21 cellular contexts compared by ENCODE assay signal in genomic region chr18:76957384-76958355, GRCh38.
DNase-seq lines count a peak whose midpoint lies in the region; ATAC-seq and TF ChIP-seq lines count a peak whose summit lies in the region.
"Had no signal": no experiment of that assay in that cellular context is flagged by ENCODE, and none has a peak within 500 bp of the region (broad histone marks: within the 10 kb centered on the region; RNA-seq: fewer than 3 reads in every experiment).

No MANE protein-coding gene starts in this region.

- H3K27ac Mint-ChIP-seq in activated naive CD8-positive, alpha-beta T cell treated with anti-CD3 and anti-CD28 coated beads, Interleukin-2, amount 10 ng/mL, durations not matched to agents 7 days and 5 days: peak overlapping the region; percentile 26
- no peak overlapping the region for H3K27ac Mint-ChIP-seq in activated naive CD8-positive, alpha-beta T cell treated with anti-CD3 and anti-CD28 coated beads for 36 hours
- H3K27ac Mint-ChIP-seq in natural killer cell: peak overlapping the region in 1 of 2 donors; percentile 56
- H3K27ac Mint-ChIP-seq: activated naive CD4-positive, alpha-beta T cell treated with anti-CD3 and anti-CD28 coated beads, Interleukin-2, amount 50 U/mL, for 24 hours had no signal

- no peak overlapping the region for H3K4me3 Mint-ChIP-seq in activated naive CD8-positive, alpha-beta T cell treated with anti-CD3 and anti-CD28 coated beads, Interleukin-2, amount 10 ng/mL, durations not matched to agents 7 days and 5 days
- H3K4me3 Mint-ChIP-seq in activated naive CD8-positive, alpha-beta T cell treated with anti-CD3 and anti-CD28 coated beads for 36 hours: no peak overlapping the region
- peak overlapping the region; percentile 18 for H3K4me3 Mint-ChIP-seq in natural killer cell
- H3K4me3 Mint-ChIP-seq: activated naive CD4-positive, alpha-beta T cell treated with anti-CD3 and anti-CD28 coated beads, Interleukin-2, amount 50 U/mL, for 24 hours; brain had no signal

- no peaks in the 10 kb centered on the region for H3K27me3 Mint-ChIP-seq in activated naive CD8-positive, alpha-beta T cell treated with anti-CD3 and anti-CD28 coated beads, Interleukin-2, amount 10 ng/mL, durations not matched to agents 7 days and 5 days
- H3K27me3 Mint-ChIP-seq in activated naive CD8-positive, alpha-beta T cell treated with anti-CD3 and anti-CD28 coated beads for 36 hours: no peaks in the 10 kb centered on the region
- H3K27me3 Mint-ChIP-seq in natural killer cell (ENCODE audit: low read depth in 2 of 2): no peaks in the 10 kb centered on the region
- H3K27me3 Mint-ChIP-seq: activated naive CD4-positive, alpha-beta T cell treated with anti-CD3 and anti-CD28 coated beads, Interleukin-2, amount 50 U/mL, for 24 hours; brain had no signal

- ATAC-seq in activated naive CD8-positive, alpha-beta T cell treated with anti-CD3 and anti-CD28 coated beads, Interleukin-2, amount 10 ng/mL, durations not matched to agents 7 days and 5 days (ENCODE audit: low read depth): no peak
- ATAC-seq in natural killer cell: no peak

- H3K36me3 ChIP-seq in H7 (replicated peaks; ENCODE audit: control insufficient read depth, insufficient read depth, low read length): peaks cover 4% of the 10 kb centered on the region
- H3K36me3 ChIP-seq: SJCRH30 had no signal

- POLR2A ChIA-PET in activated naive CD8-positive, alpha-beta T cell treated with anti-CD3 and anti-CD28 coated beads, Interleukin-2, amount 10 ng/mL, durations not matched to agents 7 days and 5 days (lab: Charles Lee): no interaction called here

- no peak for TF ChIP-seq CTCF in natural killer cell (IDR thresholded peaks at IDR 0.05)

- peaks cover 4% of the 10 kb centered on the region for H3K4me1 Mint-ChIP-seq in activated naive CD8-positive, alpha-beta T cell treated with anti-CD3 and anti-CD28 coated beads, Interleukin-2, amount 10 ng/mL, durations not matched to agents 7 days and 5 days
- H3K4me1 Mint-ChIP-seq in activated naive CD8-positive, alpha-beta T cell treated with anti-CD3 and anti-CD28 coated beads for 36 hours: no peaks in the 10 kb centered on the region
- peaks cover 19 to 22% of the 10 kb centered on the region in 2 donors for H3K4me1 Mint-ChIP-seq in natural killer cell

- no peaks in the 10 kb centered on the region for H3K9me3 Mint-ChIP-seq in activated naive CD8-positive, alpha-beta T cell treated with anti-CD3 and anti-CD28 coated beads, Interleukin-2, amount 10 ng/mL, durations not matched to agents 7 days and 5 days
- no peaks in the 10 kb centered on the region for H3K9me3 Mint-ChIP-seq in activated naive CD8-positive, alpha-beta T cell treated with anti-CD3 and anti-CD28 coated beads for 36 hours
- no peaks in the 10 kb centered on the region for H3K9me3 Mint-ChIP-seq in natural killer cell

- no peak overlapping the region for H3K4me3 ChIP-seq in H7 (ENCODE audit: insufficient read depth, low read depth, low read length)
- H3K4me3 ChIP-seq: PC-9, right atrium auricular region, SJCRH30 had no signal

- H3K27me3 ChIP-seq in H7 (ENCODE audit: control insufficient read depth, insufficient read depth, low read length): no peaks in the 10 kb centered on the region
- H3K27me3 ChIP-seq: neutrophil, right atrium auricular region, SJCRH30 had no signal

- peaks cover 35% of the 10 kb centered on the region for H3K36me3 Mint-ChIP-seq in activated naive CD8-positive, alpha-beta T cell treated with anti-CD3 and anti-CD28 coated beads, Interleukin-2, amount 10 ng/mL, durations not matched to agents 7 days and 5 days
- peaks cover 40% of the 10 kb centered on the region for H3K36me3 Mint-ChIP-seq in activated naive CD8-positive, alpha-beta T cell treated with anti-CD3 and anti-CD28 coated beads for 36 hours
- H3K36me3 Mint-ChIP-seq in natural killer cell: peaks cover 29% of the 10 kb centered on the region

- no peak for DNase-seq in activated naive CD8-positive, alpha-beta T cell treated with anti-CD3 and anti-CD28 coated beads, Interleukin-2, amount 10 ng/mL, durations not matched to agents 7 days and 5 days
- DNase-seq in activated naive CD8-positive, alpha-beta T cell treated with anti-CD3 and anti-CD28 coated beads for 36 hours: no peak
- DNase-seq in amniotic epithelial cell (ENCODE audit: low read depth) (peak; percentile 59), natural killer cell (no peak), NCI-H2227 treated with DMSO at 0.1 percent for 48 hours (lab: John Stamatoyannopoulos, UW) (no peak), H7 (no peak), NCI-H446 treated with DMSO at 0.1 percent for 48 hours (lab: John Stamatoyannopoulos, UW) (no peak), NCI-H524 (lab: John Stamatoyannopoulos, UW) (no peak)
- DNase-seq: activated CD4-positive, alpha-beta T cell treated with anti-CD3 and anti-CD28 coated beads for 1 hour; KBM-7; left cardiac atrium; NCI-H1105; NCI-H748 treated with DMSO at 0.1 percent for 48 hours; PC-9; SJCRH30; stimulated activated naive CD4-positive, alpha-beta T cell treated with Interleukin-2 at 50 U/mL for 16 hours; T1000 had no signal

- intact Hi-C loops in natural killer cell (cut with micrococcal nuclease): no loop called here
